Comparison of ENCODE assay signal across 9 cellular contexts in the genomic region with DNA sequence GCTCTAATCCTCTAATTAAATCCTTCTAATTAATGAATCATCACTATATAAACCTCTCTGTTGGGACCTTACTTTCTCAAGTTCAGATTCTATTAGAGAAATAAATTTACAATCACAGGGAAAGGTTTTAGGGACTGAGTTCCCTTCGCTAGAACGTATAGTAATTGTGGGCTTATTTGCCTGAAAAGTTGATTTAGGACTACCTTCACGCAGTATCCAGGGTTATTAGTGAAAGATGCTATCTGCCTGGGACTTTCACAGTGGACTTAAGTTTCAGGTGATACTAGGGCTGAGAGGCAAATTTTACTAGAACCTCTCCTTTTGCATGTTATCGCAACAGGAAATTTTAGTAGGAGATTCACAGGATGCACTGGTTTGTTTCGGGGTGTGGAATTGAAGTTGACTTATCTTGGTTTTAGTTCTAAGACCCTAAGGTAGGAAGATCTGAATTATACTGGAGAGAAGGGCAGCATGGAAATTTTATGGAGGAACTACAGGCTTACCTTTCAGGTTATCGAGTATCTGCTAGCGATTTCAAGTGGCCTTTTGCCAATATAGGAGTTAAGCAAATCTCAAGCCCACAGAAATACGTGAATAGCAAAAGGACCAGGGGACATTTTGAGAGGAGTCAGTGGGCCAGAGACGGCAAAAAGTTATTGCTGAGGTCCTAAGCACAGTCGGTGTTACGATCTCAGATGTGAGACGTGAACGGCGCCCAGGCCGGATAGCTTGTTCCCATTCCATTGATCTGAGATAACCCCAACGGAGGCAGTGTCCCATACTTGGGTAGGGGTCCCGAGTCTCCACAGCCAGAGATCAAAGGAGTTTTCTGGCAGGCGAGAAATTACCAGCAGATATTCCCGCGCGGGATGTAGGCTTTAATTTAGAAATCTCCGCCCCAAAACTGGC. TPM values are rescaled to one million over a fixed set of nuclear protein-coding genes. Genes with fewer than 3 reads are reported as not detected.
DNase-seq lines count a peak whose midpoint lies in the region; ATAC-seq and TF ChIP-seq lines count a peak whose summit lies in the region.
"Had no signal": no experiment of that assay in that cellular context is flagged by ENCODE, and none has a peak within 500 bp of the region (broad histone marks: within the 10 kb centered on the region; RNA-seq: fewer than 3 reads in every experiment).

No MANE protein-coding gene starts in this region.

- peak overlapping the region; percentile 95 for H3K4me3 Mint-ChIP-seq in activated CD8-positive, alpha-beta memory T cell treated with anti-CD3 and anti-CD28 coated beads, Interleukin-2, amount 10 ng/mL, durations not matched to agents 7 days and 5 days

- no peak for ATAC-seq in activated CD8-positive, alpha-beta memory T cell treated with anti-CD3 and anti-CD28 coated beads, Interleukin-2, amount 10 ng/mL, durations not matched to agents 7 days and 5 days
- ATAC-seq in left ventricle myocardium superior (peak; percentile 28), HG03139 (IDR thresholded peaks at IDR 0.05; ENCODE audit: unreplicated experiment) (no peak)

- DNase-seq in activated CD8-positive, alpha-beta memory T cell treated with anti-CD3 and anti-CD28 coated beads, Interleukin-2, amount 10 ng/mL, durations not matched to agents 7 days and 5 days = peak; percentile 61
- DNase-seq in activated CD8-positive, alpha-beta memory T cell treated with anti-CD3 and anti-CD28 coated beads, Interleukin-2, amount 50 U/mL, for 4 hours = no peak
- DNase-seq in HS-27A (ENCODE audit: low read depth) (peak; percentile 11), left ventricle myocardium superior (no peak), sigmoid colon (peak; percentile 72), NCI-H524 (lab: John Stamatoyannopoulos, UW) (no peak)
- peak; percentile 9 for DNase-seq in activated effector memory CD4-positive, alpha-beta T cell treated with Interleukin-2 at 50 U/mL for 16 hours

- peaks cover 35% of the 10 kb centered on the region for H3K4me1 Mint-ChIP-seq in activated CD8-positive, alpha-beta memory T cell treated with anti-CD3 and anti-CD28 coated beads, Interleukin-2, amount 10 ng/mL, durations not matched to agents 7 days and 5 days

- CTCF ChIA-PET in activated CD8-positive, alpha-beta memory T cell treated with anti-CD3 and anti-CD28 coated beads, Interleukin-2, amount 10 ng/mL, durations not matched to agents 7 days and 5 days (lab: Charles Lee) = interaction anchor here (0.7 to 7.3 kb wide), 34 partner anchors 9 to 482 kb away, joined by 3 to 146 read pairs (median 9); a partner anchor contains a TSS

- peaks cover 7% of the 10 kb centered on the region for H3K36me3 Mint-ChIP-seq in activated CD8-positive, alpha-beta memory T cell treated with anti-CD3 and anti-CD28 coated beads, Interleukin-2, amount 10 ng/mL, durations not matched to agents 7 days and 5 days

- peaks cover 0 to 47% (median 36%) of the 10 kb centered on the region in 4 donors for H3K4me1 ChIP-seq in sigmoid colon

- TF ChIP-seq POLR2A in sigmoid colon (IDR thresholded peaks at IDR 0.05) = no peak

- no peak for TF ChIP-seq CTCF in sigmoid colon (IDR thresholded peaks at IDR 0.05)

- H3K9me3 Mint-ChIP-seq in activated CD8-positive, alpha-beta memory T cell treated with anti-CD3 and anti-CD28 coated beads, Interleukin-2, amount 10 ng/mL, durations not matched to agents 7 days and 5 days (ENCODE audit: low read depth) = no peaks in the 10 kb centered on the region

- H3K27me3 Mint-ChIP-seq in activated CD8-positive, alpha-beta memory T cell treated with anti-CD3 and anti-CD28 coated beads, Interleukin-2, amount 10 ng/mL, durations not matched to agents 7 days and 5 days = no peaks in the 10 kb centered on the region

- H3K4me3 ChIP-seq in sigmoid colon = peak overlapping the region; percentile 72 to 94 (median 89)

- 3 to 8% methylated on average over 22 of the region's 22 CpGs for WGBS in sigmoid colon, 2 donors

- no peaks in the 10 kb centered on the region for H3K36me3 ChIP-seq in sigmoid colon

- peak overlapping the region; percentile 92 to 97 (median 95) for H3K27ac ChIP-seq in sigmoid colon

- no peak for TF ChIP-seq EP300 in sigmoid colon (IDR thresholded peaks at IDR 0.05)

- intact Hi-C loops in left ventricle myocardium superior (cut with micrococcal nuclease) (loop anchor here (5.0 kb wide), 2 partner anchors 95 to 225 kb away; no protein-coding TSS in a partner anchor), sigmoid colon (cut with DNase I) (loop anchor here (1.0 to 5.0 kb wide), 4 partner anchors 72 to 440 kb away; a partner anchor contains a TSS)

- H3K27ac Mint-ChIP-seq in activated CD8-positive, alpha-beta memory T cell treated with anti-CD3 and anti-CD28 coated beads, Interleukin-2, amount 10 ng/mL, durations not matched to agents 7 days and 5 days = peak overlapping the region; percentile 98

- no peaks in the 10 kb centered on the region for H3K9me3 ChIP-seq in sigmoid colon

- H3K27me3 ChIP-seq in sigmoid colon = no peaks in the 10 kb centered on the region

RNA-seq across cellular contexts. Expression of a gene that starts 0.7 kb away (rescaled TPM):
- total RNA-seq in activated CD8-positive, alpha-beta memory T cell treated with anti-CD3 and anti-CD28 coated beads, Interleukin-2, amount 10 ng/mL, durations not matched to agents 7 days and 5 days = 1 to 10 TPM; 7.5 to 8.3 TPM
- total RNA-seq in left ventricle myocardium superior = 2.2 TPM
- total RNA-seq in sigmoid colon = 1 to 10 TPM; 5.7 to 6.4 (median 6.1) TPM
- 1 to 10 TPM; 4.2 to 5.5 (median 5.2) TPM for polyA plus RNA-seq in sigmoid colon

RNA-seq across cellular contexts. Expression of a gene that starts 8.0 kb away (rescaled TPM):
- total RNA-seq in activated CD8-positive, alpha-beta memory T cell treated with anti-CD3 and anti-CD28 coated beads, Interleukin-2, amount 10 ng/mL, durations not matched to agents 7 days and 5 days = under 1 TPM in 1 of 2 experiments, not detected in 1; 0.16 TPM
- total RNA-seq in left ventricle myocardium superior (0.07 TPM), sigmoid colon (1 to 10 TPM in 1 of 4 donors, under 1 TPM in 1, not detected in 2; 0.36 to 2.2 TPM)
- polyA plus RNA-seq in sigmoid colon = under 1 TPM in 1 of 3 donors, not detected in 2; 0.07 TPM
- total RNA-seq: glomerular endothelial cell had no signal

RNA-seq across cellular contexts. Expression of a gene that starts 38.1 kb away (rescaled TPM):
- under 1 TPM; 0.20 to 0.26 TPM for total RNA-seq in activated CD8-positive, alpha-beta memory T cell treated with anti-CD3 and anti-CD28 coated beads, Interleukin-2, amount 10 ng/mL, durations not matched to agents 7 days and 5 days
- total RNA-seq in left ventricle myocardium superior = 18.4 TPM
- total RNA-seq in sigmoid colon = 10 to 100 TPM in 1 of 4 donors, 1 to 10 TPM in 3; 6.4 to 12.1 (median 8.8) TPM
- polyA plus RNA-seq in sigmoid colon = 1 to 10 TPM in 1 of 3 donors, under 1 TPM in 2; 0.60 to 2.8 (median 0.69) TPM

RNA-seq across cellular contexts. Expression of a gene that starts 53.8 kb away (rescaled TPM):
- 10 to 100 TPM; 11.0 to 15.0 TPM for total RNA-seq in activated CD8-positive, alpha-beta memory T cell treated with anti-CD3 and anti-CD28 coated beads, Interleukin-2, amount 10 ng/mL, durations not matched to agents 7 days and 5 days
- total RNA-seq in left ventricle myocardium superior = 4.3 TPM
- 1 to 10 TPM; 4.2 to 7.6 (median 5.4) TPM for total RNA-seq in sigmoid colon
- 10 to 100 TPM in 1 of 3 donors, 1 to 10 TPM in 2; 1.8 to 12.5 (median 3.9) TPM for polyA plus RNA-seq in sigmoid colon

Comparison
In these comparisons a context has a peak if more than half of its experiments do, and no peak if none do; other contexts are left out.
1. DNase-seq: peak in activated CD8-positive, alpha-beta memory T cell treated with anti-CD3 and anti-CD28 coated beads, Interleukin-2, amount 10 ng/mL, durations not matched to agents 7 days and 5 days (single experiment), HS-27A (single experiment), activated effector memory CD4-positive, alpha-beta T cell treated with Interleukin-2 at 50 U/mL for 16 hours (single experiment) and sigmoid colon (single experiment); none in activated CD8-positive, alpha-beta memory T cell treated with anti-CD3 and anti-CD28 coated beads, Interleukin-2, amount 50 U/mL, for 4 hours (single experiment), left ventricle myocardium superior (single experiment) and NCI-H524 (0 of 2).
2. RNA of a gene that starts 38.1 kb away (total RNA-seq): 18.4 TPM in left ventricle myocardium superior (single experiment) and 6.4 to 12.1 TPM in sigmoid colon; 0.20 to 0.26 TPM in activated CD8-positive, alpha-beta memory T cell treated with anti-CD3 and anti-CD28 coated beads, Interleukin-2, amount 10 ng/mL, durations not matched to agents 7 days and 5 days; every median in the first group is over 4 times any median in the second.